ENCODE assay signal across 24 cellular contexts in the genomic region with DNA sequence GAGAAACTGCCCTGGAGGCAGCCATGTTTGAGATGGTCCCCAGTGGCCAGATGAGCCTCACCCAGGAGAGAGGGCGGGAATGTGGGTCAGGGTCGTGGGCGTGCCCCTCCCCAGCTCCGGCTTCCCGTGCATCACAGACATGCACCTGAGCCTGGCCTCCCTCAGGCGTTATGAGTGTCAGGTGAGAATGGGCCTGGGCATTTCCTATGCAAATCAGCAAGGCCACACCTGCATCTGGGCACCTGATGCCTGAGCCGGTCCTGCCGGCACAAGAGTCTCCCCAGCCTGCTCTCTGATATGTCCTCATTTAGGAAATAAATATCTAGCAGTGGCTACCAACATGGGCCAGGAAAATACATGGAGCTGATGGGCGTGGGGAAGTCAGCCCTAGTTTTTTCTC.
"Had no signal": no experiment of that assay in that cellular context is flagged by ENCODE, and none has a peak within 500 bp of the region (broad histone marks: within the 10 kb centered on the region; RNA-seq: fewer than 3 reads in every experiment).

No MANE protein-coding gene starts in this region.

- H3K9me3 ChIP-seq: colonic mucosa, esophagus squamous epithelium, lower lobe of right lung, mucosa of descending colon, prostate gland, right atrium auricular region, testis, tibial artery had no signal

- H3K4me3 ChIP-seq: colonic mucosa, esophagus squamous epithelium, lower lobe of right lung, mucosa of descending colon, neural progenitor cell, prostate gland, right atrium auricular region, testis, tibial artery had no signal

- ATAC-seq: left ventricle myocardium superior; lower lobe of right lung; mucosa of descending colon; natural killer cell treated with Interleukin-12 subunit alpha and Interleukin-12 subunit beta and Interleukin-15 and Interleukin-18, amount 100 ng/mL, for 72 hours; sciatic nerve; stimulated activated memory B cell treated with anti-CD40 and anti-IgM and Interleukin-4, amounts not matched to agents 10 μg/mL and 1 μg/mL and 100 μg/mL, for 72 hours; stimulated activated naive CD8-positive, alpha-beta T cell treated with anti-CD3 and anti-CD28 coated beads, Interleukin-15, Interleukin-2, amounts not matched to agents 100 U/mL and 50 U/mL, for 24 hours had no signal

- H3K4me2 ChIP-seq: neural progenitor cell had no signal

- H2AFZ ChIP-seq: neural progenitor cell had no signal

- H3K27ac ChIP-seq: colonic mucosa, esophagus squamous epithelium, lower lobe of right lung, neural progenitor cell, prostate gland, right atrium auricular region, testis, tibial artery had no signal

- H3K27me3 ChIP-seq: colonic mucosa, neural progenitor cell, right atrium auricular region, testis, tibial artery had no signal

- DNase-seq: colonic mucosa; effector CD8-positive, alpha-beta T cell; endodermal cell; esophagus squamous epithelium; hypothalamus; immature natural killer cell; left ventricle myocardium superior; lower lobe of right lung; mucosa of descending colon; naive B cell; stimulated activated CD4-positive, alpha-beta T cell treated with anti-CD3 and anti-CD28 coated beads, Interleukin-4, amount 100 ng/mL, for 4 hours; stimulated activated naive CD8-positive, alpha-beta T cell treated with anti-CD3 and anti-CD28 coated beads, Interleukin-15, Interleukin-2, amounts not matched to agents 100 U/mL and 50 U/mL, for 24 hours; substantia nigra; testis; tibial artery had no signal

- H3K4me1 ChIP-seq: colonic mucosa, lower lobe of right lung, neural progenitor cell, prostate gland, right atrium auricular region, testis, tibial artery had no signal

- H3K4me3 Mint-ChIP-seq: dendritic cell treated with granulocyte-macrophage colony-stimulating factor and Interleukin-4, amounts not matched to agents 40 ng/mL and 50 ng/mL, for 4 days; endodermal cell; immature natural killer cell; mesothelial cell of epicardium; natural killer cell treated with Interleukin-12 subunit alpha and Interleukin-12 subunit beta and Interleukin-15 and Interleukin-18, amount 100 ng/mL, for 72 hours; neural progenitor cell; stimulated activated memory B cell treated with anti-CD40 and anti-IgM and Interleukin-4, amounts not matched to agents 10 μg/mL and 1 μg/mL and 100 μg/mL, for 72 hours; type B pancreatic cell had no signal

- H3K27me3 Mint-ChIP-seq: dendritic cell treated with granulocyte-macrophage colony-stimulating factor and Interleukin-4, amounts not matched to agents 40 ng/mL and 50 ng/mL, for 4 days; naive B cell; natural killer cell treated with Interleukin-12 subunit alpha and Interleukin-12 subunit beta and Interleukin-15 and Interleukin-18, amount 100 ng/mL, for 72 hours; stimulated activated memory B cell treated with anti-CD40 and anti-IgM and Interleukin-4, amounts not matched to agents 10 μg/mL and 1 μg/mL and 100 μg/mL, for 72 hours; type B pancreatic cell had no signal

- H3K4me1 Mint-ChIP-seq: endodermal cell, immature natural killer cell had no signal

- H3K36me3 Mint-ChIP-seq: natural killer cell treated with Interleukin-12 subunit alpha and Interleukin-12 subunit beta and Interleukin-15 and Interleukin-18, amount 100 ng/mL, for 72 hours had no signal

- H3K27ac Mint-ChIP-seq: dendritic cell treated with granulocyte-macrophage colony-stimulating factor and Interleukin-4, amounts not matched to agents 40 ng/mL and 50 ng/mL, for 4 days; endodermal cell; immature natural killer cell; mesothelial cell of epicardium; natural killer cell treated with Interleukin-12 subunit alpha and Interleukin-12 subunit beta and Interleukin-15 and Interleukin-18, amount 100 ng/mL, for 72 hours; neural progenitor cell; stimulated activated memory B cell treated with anti-CD40 and anti-IgM and Interleukin-4, amounts not matched to agents 10 μg/mL and 1 μg/mL and 100 μg/mL, for 72 hours; type B pancreatic cell had no signal

- H3K9me3 Mint-ChIP-seq: dendritic cell treated with granulocyte-macrophage colony-stimulating factor and Interleukin-4, amounts not matched to agents 40 ng/mL and 50 ng/mL, for 4 days; endodermal cell; immature natural killer cell; mesothelial cell of epicardium; naive B cell; natural killer cell treated with Interleukin-12 subunit alpha and Interleukin-12 subunit beta and Interleukin-15 and Interleukin-18, amount 100 ng/mL, for 72 hours; neural progenitor cell; type B pancreatic cell had no signal

- H3K36me3 ChIP-seq: colonic mucosa, neural progenitor cell, prostate gland had no signal
